Comparison of ENCODE assay signal across 8 cellular contexts in the genomic region with DNA sequence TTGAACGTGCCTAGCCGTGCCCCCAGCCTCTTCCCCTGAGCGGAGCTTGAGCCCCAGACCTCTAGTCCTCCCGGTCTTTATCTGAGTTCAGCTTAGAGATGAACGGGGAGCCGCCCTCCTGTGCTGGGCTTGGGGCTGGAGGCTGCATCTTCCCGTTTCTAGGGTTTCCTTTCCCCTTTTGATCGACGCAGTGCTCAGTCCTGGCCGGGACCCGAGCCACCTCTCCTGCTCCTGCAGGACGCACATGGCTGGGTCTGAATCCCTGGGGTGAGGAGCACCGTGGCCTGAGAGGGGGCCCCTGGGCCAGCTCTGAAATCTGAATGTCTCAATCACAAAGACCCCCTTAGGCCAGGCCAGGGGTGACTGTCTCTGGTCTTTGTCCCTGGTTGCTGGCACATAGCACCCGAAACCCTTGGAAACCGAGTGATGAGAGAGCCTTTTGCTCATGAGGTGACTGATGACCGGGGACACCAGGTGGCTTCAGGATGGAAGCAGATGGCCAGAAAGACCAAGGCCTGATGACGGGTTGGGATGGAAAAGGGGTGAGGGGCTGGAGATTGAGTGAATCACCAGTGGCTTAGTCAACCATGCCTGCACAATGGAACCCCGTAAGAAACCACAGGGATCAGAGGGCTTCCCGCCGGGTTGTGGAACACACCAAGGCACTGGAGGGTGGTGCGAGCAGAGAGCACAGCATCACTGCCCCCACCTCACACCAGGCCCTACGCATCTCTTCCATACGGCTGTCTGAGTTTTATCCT. TPM values are rescaled to one million over a fixed set of nuclear protein-coding genes. Genes with fewer than 3 reads are reported as not detected.
A peak's percentile ranks its signal among the peaks of the same experiment; 100 is the strongest.
DNase-seq lines count a peak whose midpoint lies in the region; ATAC-seq, FAIRE-seq and TF ChIP-seq lines count a peak whose summit lies in the region.

No MANE protein-coding gene starts in this region.

- no peaks in the 10 kb centered on the region for H3K36me3 ChIP-seq in HepG2 (replicated peaks in 1 of 2; ENCODE audit: control insufficient read depth in 1 of 2, insufficient read depth in 2 of 2, low read length in 2 of 2)

- in situ Hi-C loops in SK-MEL-5 (cut with HindIII; ENCODE audit: low pct_unique_long_range_greater_than_20kb, low sequenced_read_pairs) = no loop called here
- in situ Hi-C loops in HepG2 (cut with HindIII; ENCODE audit: extremely low pct_ligation_motif_present, low pct_unique_long_range_greater_than_20kb) = no loop called here

- TF ChIP-seq RAD21 in HepG2 (CRISPR knock-in tag; IDR thresholded peaks at IDR 0.05) = no peak

- TF ChIP-seq CTCF in HepG2 (CRISPR knock-in tag; IDR thresholded peaks at IDR 0.05) = 0 out of 2 replicates have a peak, but pooled peaks have one; percentile 2

- TF ChIP-seq EP300 in HepG2 (IDR thresholded peaks at IDR 0.05; ENCODE audit: low read depth in 2 of 2, low read length in 2 of 2) = no peak
- no peak for TF ChIP-seq EP300 in HepG2 (CRISPR knock-in tag; IDR thresholded peaks at IDR 0.05; ENCODE audit: borderline replicate concordance)

- CTCF ChIA-PET in HepG2 (lab: Yijun Ruan, JAX; ENCODE audit: low intra/inter-chr PET ratio, low total read pairs) = interaction anchor here (2.0 kb wide), 1 partner anchor 20 kb away, joined by 5 read pairs; no protein-coding TSS in a partner anchor

- H3K9me3 ChIP-seq in HepG2 (ENCODE audit: low read length) = no peaks in the 10 kb centered on the region

- H3K4me2 ChIP-seq in HepG2 (ENCODE audit: low read depth, low read length) = peak overlapping the region; percentile 89

- H3K4me1 ChIP-seq in HepG2 (ENCODE audit: insufficient read depth, low read length) = peaks cover 47% of the 10 kb centered on the region

- H3K27me3 ChIP-seq in HepG2 (ENCODE audit: control insufficient read depth in 1 of 2, insufficient read depth in 2 of 2, low read length in 2 of 2) = peaks cover 0 to 22% of the 10 kb centered on the region in 2 experiments; a peak in 3 of 5 replicates

- peaks cover 9% of the 10 kb centered on the region for H3K79me2 ChIP-seq in HepG2 (ENCODE audit: insufficient read depth, low read length)

- H4K20me1 ChIP-seq in HepG2 (ENCODE audit: insufficient read depth, low read length) = no peaks in the 10 kb centered on the region

- TF ChIP-seq POLR2A in HepG2 (IDR thresholded peaks at IDR 0.05; ENCODE audit: insufficient read depth in 1 of 2, low read depth in 2 of 2, low read length in 2 of 2) = 0 out of 4 replicates have a peak, but pooled peaks of 1 of the 2 experiments have one; percentile 10

- H3K9ac ChIP-seq in HepG2 (ENCODE audit: insufficient read depth, low read depth, low read length) = peak overlapping the region; percentile 97

- BruUV-seq in HepG2 (replicated peaks; lab: Mats Ljungman, UMichigan) = TSS peak; percentile 74

- H3K27ac ChIP-seq in cingulate gyrus (ENCODE audit: low read depth, low read length) (peak overlapping the region; percentile 87), HepG2 (ENCODE audit: extremely low read length, insufficient read depth, low read length) (peak overlapping the region; percentile 68), temporal lobe (ENCODE audit: low read depth, low read length) (peak overlapping the region; percentile 82)

- no peak for FAIRE-seq in HepG2 (lab: Jason Lieb, UNC)

- intact Hi-C loops in HepG2 (cut with micrococcal nuclease; ENCODE audit: unreplicated experiment) = no loop called here

- POLR2A ChIA-PET in HepG2 (lab: Yijun Ruan, JAX) = interaction anchor here (1.0 to 1.6 kb wide), 22 partner anchors 8 to 353 kb away, joined by 3 to 18 read pairs (median 6); partner anchors contain the start of gene EIF4A3

- DNase-seq in NCI-H1694 (lab: John Stamatoyannopoulos, UW) (peak; percentile 6), NCI-H1694 treated with DMSO at 0.1 percent for 48 hours (lab: John Stamatoyannopoulos, UW) (no peak), SK-MEL-5 (ENCODE audit: low read depth, low spot score) (peak; percentile 39), HepG2 (ENCODE audit: low spot score) (peak; percentile 30)

- 27% methylated on average over 17 of the region's 23 CpGs for WGBS in HepG2 (ENCODE audit: low lambda C conversion rate)

- H3K4me3 ChIP-seq in HepG2 (replicated peaks in 1 of 3; ENCODE audit: insufficient read depth in 1 of 3, low read depth in 2 of 3, low read length in 3 of 3) = peak overlapping the region; percentile 84 to 100 (median 91)

- H2AFZ ChIP-seq in HepG2 (ENCODE audit: low read length) = no peak overlapping the region

- ATAC-seq in HG03342 (IDR thresholded peaks at IDR 0.05; ENCODE audit: unreplicated experiment) (peak; percentile 16), HepG2 (peak; percentile 49), GM18867 (IDR thresholded peaks at IDR 0.05; ENCODE audit: unreplicated experiment) (no peak)

TF ChIP-seq in HepG2, 621 proteins besides CTCF, POLR2A, EP300 and RAD21 (continues in another document):
- TF ChIP-seq ARNT2 (CRISPR knock-in tag; IDR thresholded peaks at IDR 0.05; ENCODE audit: low read depth) (0 out of 2 replicates have a peak, but pooled peaks have one; percentile 23), MED1 (CRISPR knock-in tag; IDR thresholded peaks at IDR 0.05) (no peak), NR0B2 (CRISPR knock-in tag; IDR thresholded peaks at IDR 0.05) (peak; percentile 70; the same call in 1 of the 2 replicates), EEA1 (CRISPR knock-in tag; IDR thresholded peaks at IDR 0.05; ENCODE audit: borderline replicate concordance) (no peak), SIN3A (IDR thresholded peaks at IDR 0.05; ENCODE audit: borderline replicate concordance, low read depth, low read length) (no peak), HOXA7 (CRISPR knock-in tag; IDR thresholded peaks at IDR 0.05) (no peak), ZNF20 (CRISPR knock-in tag; IDR thresholded peaks at IDR 0.05) (no peak)

RNA-seq across cellular contexts. Expression of gene GAA, which starts 0.7 kb away (rescaled TPM):
- 88.7 and 97.7 TPM in 2 replicates for total RNA-seq in SK-MEL-5 (2014; rRNA removed; shearing (Covaris generic))
- polyA plus RNA-seq in SK-MEL-5 (2015; cell fraction: cytosol; rRNA removed) = 242 and 314 TPM in 2 replicates
- 487 and 533 TPM in 2 replicates for polyA plus RNA-seq in SK-MEL-5 (2015; cell fraction: nucleus; rRNA removed)
- total RNA-seq in HepG2 (2016; rRNA removed; fragmentation: Illumina TruSeq; extraction: Trizol) = 13.4 and 36.4 TPM in 2 replicates
- total RNA-seq in HepG2 (2016; cell fraction: cytosol; rRNA removed; fragmentation: Illumina TruSeq; extraction: Trizol; ENCODE audit: low read depth) = 13.8 and 16.4 TPM in 2 replicates
- total RNA-seq in HepG2 (2016; cell fraction: insoluble cytoplasmic fraction; rRNA removed; fragmentation: Illumina TruSeq; extraction: Trizol) = 12.1 and 36.9 TPM in 2 replicates
- 20.3 and 20.7 TPM in 2 replicates for total RNA-seq in HepG2 (2016; cell fraction: membrane; rRNA removed; fragmentation: Illumina TruSeq; extraction: Trizol)
- total RNA-seq in HepG2 (2016; cell fraction: nucleus; rRNA removed; fragmentation: Illumina TruSeq; extraction: Trizol) = 47.6 and 57.6 TPM in 2 replicates
- 21.6 and 23.6 TPM in 2 replicates for polyA plus RNA-seq in HepG2 (2011; rRNA removed)
- 16.3 and 29.8 TPM in 2 replicates for polyA plus RNA-seq in HepG2 (2011; cell fraction: cytosol; rRNA removed)
- 231 and 320 TPM in 2 replicates for polyA plus RNA-seq in HepG2 (2011; cell fraction: nucleus; rRNA removed)
- polyA plus RNA-seq in HepG2 (2012) = 50.7 and 73.8 TPM in 2 replicates
- polyA plus RNA-seq in HepG2 (2016; cell fraction: cytosol; fragmentation: Illumina TruSeq; extraction: Trizol; ENCODE audit: low read depth) = 11.3 and 13.9 TPM in 2 replicates
- polyA plus RNA-seq in HepG2 (2016; cell fraction: insoluble cytoplasmic fraction; fragmentation: Illumina TruSeq; extraction: Trizol; ENCODE audit: low read depth) = 16.7 and 22.9 TPM in 2 replicates
- polyA plus RNA-seq in HepG2 (2016; cell fraction: membrane; fragmentation: Illumina TruSeq; extraction: Trizol; ENCODE audit: low read depth) = 13.9 and 14.3 TPM in 2 replicates
- polyA plus RNA-seq in HepG2 (2016; cell fraction: nucleus; fragmentation: Illumina TruSeq; extraction: Trizol; ENCODE audit: insufficient read depth, low read depth) = 136 and 145 TPM in 2 replicates
- polyA minus RNA-seq in HepG2 (2011; rRNA and poly(A)+ RNA removed; ENCODE audit: low replicate concordance) = 7.2 and 27.1 TPM in 2 replicates
- 22.9 and 24.2 TPM in 2 replicates for polyA minus RNA-seq in HepG2 (2011; cell fraction: cytosol; rRNA and poly(A)+ RNA removed)
- 20.3 and 21.2 TPM in 2 replicates for polyA minus RNA-seq in HepG2 (2011; cell fraction: nucleus; rRNA and poly(A)+ RNA removed)
- 6.4 TPM for total RNA-seq in temporal lobe

RNA-seq across cellular contexts. Expression of gene EIF4A3, which starts 44.8 kb away (rescaled TPM):
- total RNA-seq in SK-MEL-5 (2014; rRNA removed; shearing (Covaris generic)) = 567 and 602 TPM in 2 replicates
- polyA plus RNA-seq in SK-MEL-5 (2015; cell fraction: cytosol; rRNA removed) = 264 and 266 TPM in 2 replicates
- 198 and 244 TPM in 2 replicates for polyA plus RNA-seq in SK-MEL-5 (2015; cell fraction: nucleus; rRNA removed)
- total RNA-seq in HepG2 (2016; rRNA removed; fragmentation: Illumina TruSeq; extraction: Trizol) (187 and 239 TPM in 2 replicates), temporal lobe (55.6 TPM)
- total RNA-seq in HepG2 (2016; cell fraction: cytosol; rRNA removed; fragmentation: Illumina TruSeq; extraction: Trizol; ENCODE audit: low read depth) = 22.3 and 28.3 TPM in 2 replicates
- 185 and 243 TPM in 2 replicates for total RNA-seq in HepG2 (2016; cell fraction: insoluble cytoplasmic fraction; rRNA removed; fragmentation: Illumina TruSeq; extraction: Trizol)
- total RNA-seq in HepG2 (2016; cell fraction: membrane; rRNA removed; fragmentation: Illumina TruSeq; extraction: Trizol) = 36.4 and 40.0 TPM in 2 replicates
- 83.4 and 83.5 TPM in 2 replicates for total RNA-seq in HepG2 (2016; cell fraction: nucleus; rRNA removed; fragmentation: Illumina TruSeq; extraction: Trizol)
- 121 and 145 TPM in 2 replicates for polyA plus RNA-seq in HepG2 (2011; rRNA removed)
- 103 and 117 TPM in 2 replicates for polyA plus RNA-seq in HepG2 (2011; cell fraction: cytosol; rRNA removed)
- 77.0 and 103 TPM in 2 replicates for polyA plus RNA-seq in HepG2 (2011; cell fraction: nucleus; rRNA removed)
- 104 and 124 TPM in 2 replicates for polyA plus RNA-seq in HepG2 (2012)
- polyA plus RNA-seq in HepG2 (2016; cell fraction: cytosol; fragmentation: Illumina TruSeq; extraction: Trizol; ENCODE audit: low read depth) = 8.3 and 9.0 TPM in 2 replicates
- 233 and 236 TPM in 2 replicates for polyA plus RNA-seq in HepG2 (2016; cell fraction: insoluble cytoplasmic fraction; fragmentation: Illumina TruSeq; extraction: Trizol; ENCODE audit: low read depth)
- 19.8 and 20.6 TPM in 2 replicates for polyA plus RNA-seq in HepG2 (2016; cell fraction: membrane; fragmentation: Illumina TruSeq; extraction: Trizol; ENCODE audit: low read depth)
- 120 and 131 TPM in 2 replicates for polyA plus RNA-seq in HepG2 (2016; cell fraction: nucleus; fragmentation: Illumina TruSeq; extraction: Trizol; ENCODE audit: insufficient read depth, low read depth)
- polyA minus RNA-seq in HepG2 (2011; rRNA and poly(A)+ RNA removed; ENCODE audit: low replicate concordance) = 54.2 and 110 TPM in 2 replicates
- polyA minus RNA-seq in HepG2 (2011; cell fraction: cytosol; rRNA and poly(A)+ RNA removed) = 55.3 and 55.4 TPM in 2 replicates
- polyA minus RNA-seq in HepG2 (2011; cell fraction: nucleus; rRNA and poly(A)+ RNA removed) = 61.8 and 65.1 TPM in 2 replicates
